ENCODE assay signal across 8 cellular contexts in genomic region chr17:30116661-30117547, GRCh38. TPM values are rescaled to one million over a fixed set of nuclear protein-coding genes. Genes with fewer than 3 reads are reported as not detected.
DNase-seq lines count a peak whose midpoint lies in the region; ATAC-seq, FAIRE-seq and TF ChIP-seq lines count a peak whose summit lies in the region.

Gene NSRP1 (plus strand): TSS chr17:30116816. CDS start chr17:30116844, 28 bp downstream.

- H3K4me3 ChIP-seq in kidney (ENCODE audit: low read length in 2 of 2): peak within 1 kb of the TSS; percentile 93 to 94

- H3K27ac ChIP-seq in kidney (ENCODE audit: low read depth in 2 of 2, low read length in 2 of 2): peak within 1 kb of the TSS; percentile 97 to 98

- no peaks in the 10 kb centered on the region for H3K36me3 ChIP-seq in kidney (ENCODE audit: control insufficient read depth in 1 of 2, insufficient read depth in 2 of 2, low read length in 2 of 2)

- intact Hi-C loops in kidney (cut with DNase I): no loop called here

- TF ChIP-seq CTCF in AG09319 (IDR thresholded peaks at IDR 0.05; ENCODE audit: low read depth, low read length) (no peak), kidney (IDR thresholded peaks at IDR 0.05; ENCODE audit: borderline replicate concordance, extremely low read depth, insufficient read depth) (no peak)

- H3K4me1 ChIP-seq in kidney (ENCODE audit: control insufficient read depth in 1 of 2, insufficient read depth in 1 of 2, low read depth in 1 of 2, low read length in 2 of 2): peaks cover 0 to 7% of the 10 kb centered on the region in 2 donors

- peak; percentile 79 for ATAC-seq in GM19035 (IDR thresholded peaks at IDR 0.05; ENCODE audit: unreplicated experiment)
- peak; percentile 58 for ATAC-seq in HG03439 (IDR thresholded peaks at IDR 0.05; ENCODE audit: unreplicated experiment)

- peak; percentile 38 for FAIRE-seq in kidney (lab: Jason Lieb, UNC)

- peak; percentile 88 for DNase-seq in AG09319 (ENCODE audit: extremely low read depth, low read depth)
- peak; percentile 95 to 96 for DNase-seq in NCI-H524 (lab: John Stamatoyannopoulos, UW)
- peak; percentile 80 to 95 for DNase-seq in activated CD4-positive, alpha-beta T cell treated with anti-CD3 and anti-CD28 coated beads for 24 hours (ENCODE audit: low read depth in 2 of 2)
- DNase-seq in cerebellum (ENCODE audit: low spot score): peak; percentile 91
- peak; percentile 97 for DNase-seq in kidney
- DNase-seq in stimulated activated CD4-positive, alpha-beta T cell treated with anti-CD3 and anti-CD28 coated beads, Interleukin-15, amount 100 ng/mL, for 1 hour (ENCODE audit: low read depth in 1 of 2, low spot score in 1 of 2): peak; percentile 80 to 88

- peak within 1 kb of the TSS; percentile 92 to 99 for H3K9ac ChIP-seq in kidney (ENCODE audit: low read length in 2 of 2)

- H3K9me3 ChIP-seq in kidney (ENCODE audit: control insufficient read depth in 1 of 2, low read length in 2 of 2): no peaks in the 10 kb centered on the region

RNA-seq across cellular contexts. Expression of gene NSRP1, which starts in this region (rescaled TPM):
- 17.1 TPM for total RNA-seq in cerebellum
- total RNA-seq in kidney: 40.2 TPM
- 17.2 TPM for polyA plus RNA-seq in kidney (ENCODE audit: insufficient read depth, low read depth, low replicate concordance)

Comparison
In these comparisons a context has a peak if more than half of its experiments do, and no peak if none do; other contexts are left out.
1. Peak in every context shown above with its lines: DNase-seq, ATAC-seq, H3K4me3 ChIP-seq and H3K27ac ChIP-seq.